15 cellular contexts compared by ENCODE assay signal in the genomic region with DNA sequence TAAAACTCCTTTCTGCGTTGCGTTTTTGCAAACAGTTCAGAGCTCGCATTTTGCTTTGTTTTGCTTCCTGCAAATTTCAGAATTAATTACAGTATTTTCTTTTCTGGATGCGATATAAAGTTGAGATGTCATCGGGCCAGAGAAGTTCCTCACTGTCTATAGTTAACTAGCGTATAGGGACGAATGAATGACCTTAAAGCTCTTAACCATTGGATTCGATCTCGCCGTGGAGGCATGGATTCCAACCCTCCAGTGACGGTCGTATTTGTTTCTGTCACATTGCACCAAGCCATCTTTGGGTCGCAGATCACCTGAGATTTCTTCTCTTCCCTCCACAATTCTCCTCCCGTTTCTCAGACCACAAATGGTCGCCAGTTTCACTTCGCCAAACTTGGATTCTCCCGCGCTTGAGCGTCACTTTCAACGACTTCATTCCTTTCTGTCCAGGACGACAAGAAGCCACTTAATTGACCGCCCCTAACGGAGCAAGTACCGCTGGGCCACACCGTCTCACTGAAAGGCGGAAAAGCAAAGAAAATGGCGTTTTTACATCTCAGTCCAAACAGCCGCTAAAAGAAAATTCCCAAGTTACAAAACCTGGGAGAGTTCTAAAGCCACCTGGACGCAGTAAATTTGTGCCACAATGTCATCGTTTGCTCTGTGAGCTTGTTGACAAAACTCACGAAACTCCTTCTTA.
DNase-seq lines count a peak whose midpoint lies in the region; ATAC-seq and TF ChIP-seq lines count a peak whose summit lies in the region.
"Had no signal": no experiment of that assay in that cellular context is flagged by ENCODE, and none has a peak within 500 bp of the region (broad histone marks: within the 10 kb centered on the region; RNA-seq: fewer than 3 reads in every experiment).

No MANE protein-coding gene starts in this region.

- DNase-seq in activated naive CD4-positive, alpha-beta T cell treated with anti-CD3 and anti-CD28 coated beads for 36 hours = no peak
- no peak for DNase-seq in activated naive CD4-positive, alpha-beta T cell treated with Interleukin-2 at 50 U/mL for 16 hours
- no peak for DNase-seq in epithelial cell of proximal tubule (ENCODE audit: low read depth)
- DNase-seq in skeletal muscle cell (ENCODE audit: low read depth) = no peak
- DNase-seq in mesenteric fat pad (ENCODE audit: low spot score) = no peak
- DNase-seq in NCI-H2196 (lab: John Stamatoyannopoulos, UW; ENCODE audit: unreplicated experiment) = no peak
- DNase-seq in body of pancreas = no peak
- DNase-seq: cerebellar nuclear complex, islet precursor cell, NCI-H1105, retina, stomach had no signal

- H3K4me1 ChIP-seq in body of pancreas = no peaks in the 10 kb centered on the region
- H3K4me1 ChIP-seq: BLaER1 treated with 17β-estradiol and CSF1 and Interleukin-3, amounts not matched to agents 10 nM and 100 nM had no signal

- no peak for TF ChIP-seq POLR2A in body of pancreas (IDR thresholded peaks at IDR 0.05)

- H3K36me3 ChIP-seq in body of pancreas (replicated peaks in 1 of 2; ENCODE audit: insufficient read depth in 1 of 2, low read depth in 2 of 2) = no peaks in the 10 kb centered on the region
- H3K36me3 ChIP-seq: BLaER1 treated with 17β-estradiol and CSF1 and Interleukin-3, amounts not matched to agents 10 nM and 100 nM; stomach had no signal

- H3K4me1 Mint-ChIP-seq in activated naive CD4-positive, alpha-beta T cell treated with anti-CD3 and anti-CD28 coated beads for 36 hours (ENCODE audit: low read depth) = peaks cover 10% of the 10 kb centered on the region

- intact Hi-C loops in activated naive CD4-positive, alpha-beta T cell treated with anti-CD3 and anti-CD28 coated beads for 36 hours (cut with micrococcal nuclease) = no loop called here
- intact Hi-C loops in body of pancreas (cut with DNase I) = no loop called here

- no peak for ATAC-seq in body of pancreas

- 5 to 8% methylated on average over 31 of the region's 31 CpGs for WGBS in body of pancreas, 2 donors

- H3K4me3 ChIP-seq in WI38 (ENCODE audit: low read depth, low read length) = peak overlapping the region; percentile 47
- H3K4me3 ChIP-seq in epithelial cell of proximal tubule (ENCODE audit: low read depth, low read length) = peak overlapping the region; percentile 35
- peak overlapping the region; percentile 18 for H3K4me3 ChIP-seq in skeletal muscle cell (ENCODE audit: low read depth, low read length)
- no peak overlapping the region for H3K4me3 ChIP-seq in body of pancreas
- H3K4me3 ChIP-seq: BLaER1 treated with 17β-estradiol and CSF1 and Interleukin-3, amounts not matched to agents 10 nM and 100 nM; stomach had no signal

- H3K4me3 Mint-ChIP-seq in activated naive CD4-positive, alpha-beta T cell treated with anti-CD3 and anti-CD28 coated beads for 36 hours = peak overlapping the region; percentile 42
- H3K4me3 Mint-ChIP-seq: activated T-helper 1 cell treated with anti-CD3 and anti-CD28 coated beads, Interleukin-12 subunit alpha, Interleukin-12 subunit beta, Interleukin-2, Interleukin-4 antibody, amounts not matched to agents 30 ng/mL and 10 ng/mL and 1 ng/mL, durations not matched to agents 14 hours and 24 hours and 36 hours had no signal

- H3K9me3 Mint-ChIP-seq in activated naive CD4-positive, alpha-beta T cell treated with anti-CD3 and anti-CD28 coated beads for 36 hours = no peaks in the 10 kb centered on the region

- CTCF ChIA-PET in activated naive CD4-positive, alpha-beta T cell treated with anti-CD3 and anti-CD28 coated beads for 36 hours (lab: Charles Lee) = no interaction called here

- peaks cover 0 to 16% of the 10 kb centered on the region in 2 donors for H3K27me3 ChIP-seq in body of pancreas
- H3K27me3 ChIP-seq: BLaER1 treated with 17β-estradiol and CSF1 and Interleukin-3, amounts not matched to agents 10 nM and 100 nM had no signal

- H3K9me3 ChIP-seq in body of pancreas = peaks cover 0 to 2% (median 0%) of the 10 kb centered on the region in 3 donors

- H3K27me3 Mint-ChIP-seq in activated naive CD4-positive, alpha-beta T cell treated with anti-CD3 and anti-CD28 coated beads for 36 hours (ENCODE audit: low read depth) = peaks cover 76% of the 10 kb centered on the region

- H3K27ac ChIP-seq in body of pancreas = no peak overlapping the region
- H3K27ac ChIP-seq: BLaER1 treated with 17β-estradiol and CSF1 and Interleukin-3, amounts not matched to agents 10 nM and 100 nM; stomach had no signal

- H3K27ac Mint-ChIP-seq in activated naive CD4-positive, alpha-beta T cell treated with anti-CD3 and anti-CD28 coated beads for 36 hours = no peak overlapping the region
- H3K27ac Mint-ChIP-seq: activated T-helper 1 cell treated with anti-CD3 and anti-CD28 coated beads, Interleukin-12 subunit alpha, Interleukin-12 subunit beta, Interleukin-2, Interleukin-4 antibody, amounts not matched to agents 30 ng/mL and 10 ng/mL and 1 ng/mL, durations not matched to agents 14 hours and 24 hours and 36 hours had no signal

- TF ChIP-seq CTCF in WI38 (IDR thresholded peaks at IDR 0.05; ENCODE audit: low read depth, low read length) (no peak), epithelial cell of proximal tubule (conservative IDR thresholded peaks at IDR 0.05; ENCODE audit: low read depth, low read length) (no peak), body of pancreas (IDR thresholded peaks at IDR 0.05) (no peak)

- peaks cover 2% of the 10 kb centered on the region for H3K36me3 Mint-ChIP-seq in activated naive CD4-positive, alpha-beta T cell treated with anti-CD3 and anti-CD28 coated beads for 36 hours (ENCODE audit: low read depth)

Comparison
In these comparisons a context has a peak if more than half of its experiments do, and no peak if none do; other contexts are left out.
1. H3K4me3 ChIP-seq: peak in WI38 (single experiment), epithelial cell of proximal tubule (single experiment) and skeletal muscle cell (single experiment); none in body of pancreas (0 of 2).